27 cellular contexts compared by ENCODE assay signal in the genomic region with DNA sequence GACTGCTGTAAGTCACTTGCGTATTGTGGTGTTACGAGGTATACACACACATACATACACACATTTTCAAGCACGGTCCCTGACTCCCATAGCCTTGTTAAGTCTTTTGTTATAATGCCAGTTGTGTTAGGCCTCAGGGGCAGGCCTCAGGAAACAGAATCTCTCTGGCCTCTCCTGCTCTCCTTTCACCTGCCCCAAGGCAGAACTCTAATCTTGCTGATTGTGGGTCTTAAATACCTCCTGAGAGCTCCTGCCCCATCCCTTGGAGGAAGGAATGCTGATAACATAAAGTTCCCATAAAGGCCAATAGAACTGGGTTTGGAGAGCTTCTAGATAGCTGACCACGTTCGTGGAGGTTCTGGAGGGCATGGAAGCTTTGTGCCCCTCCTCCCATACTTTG.
"Had no signal": no experiment of that assay in that cellular context is flagged by ENCODE, and none has a peak within 500 bp of the region (broad histone marks: within the 10 kb centered on the region; RNA-seq: fewer than 3 reads in every experiment).

No MANE protein-coding gene starts in this region.

- H3K4me2 ChIP-seq: neural progenitor cell, smooth muscle cell had no signal

- H3K4me3 ChIP-seq: neural progenitor cell, ovary, psoas muscle, skin epidermis, smooth muscle cell, spleen, suprapubic skin, testis, tibial artery, upper lobe of left lung, vagina had no signal

- H3K9me3 ChIP-seq: ovary, psoas muscle, suprapubic skin, testis, tibial artery, upper lobe of left lung, vagina had no signal

- H3K9ac ChIP-seq: neural progenitor cell, parathyroid adenoma had no signal

- ATAC-seq: natural killer cell; psoas muscle; right cardiac atrium; sciatic nerve; stimulated activated memory B cell treated with anti-CD40 and anti-IgM and Interleukin-4, amounts not matched to agents 10 μg/mL and 1 μg/mL and 100 μg/mL, for 72 hours; stimulated activated naive CD8-positive, alpha-beta T cell treated with anti-CD3 and anti-CD28 coated beads, Interleukin-15, amount 100 ng/mL, for 72 hours; stimulated activated naive CD8-positive, alpha-beta T cell treated with anti-CD3 and anti-CD28 coated beads, Interleukin-15, Interleukin-2, amounts not matched to agents 100 U/mL and 50 U/mL, for 24 hours had no signal

- H3K36me3 ChIP-seq: neural progenitor cell, ovary, suprapubic skin had no signal

- H3K27me3 ChIP-seq: ovary, spleen, suprapubic skin, testis, tibial artery, upper lobe of left lung, vagina had no signal

- H3K27ac ChIP-seq: neural progenitor cell, ovary, parathyroid adenoma, psoas muscle, skin epidermis, spleen, suprapubic skin, testis, tibial artery, upper lobe of left lung, vagina had no signal

- H3K4me1 ChIP-seq: parathyroid adenoma had no signal

- H2AFZ ChIP-seq: neural progenitor cell, parathyroid adenoma had no signal

- DNase-seq: natural killer cell; occipital lobe; ovary; posterior cingulate gyrus; psoas muscle; right cardiac atrium; spleen; stimulated activated CD4-positive, alpha-beta T cell treated with anti-CD3 and anti-CD28 coated beads, Interleukin-12 subunit alpha, Interleukin-12 subunit beta, amount 100 ng/mL, for 4 hours; stimulated activated CD4-positive, alpha-beta T cell treated with anti-CD3 and anti-CD28 coated beads, Interleukin-1b, Interleukin-23, amount 100 ng/mL, for 48 hours; stimulated activated CD4-positive, alpha-beta T cell treated with anti-CD3 and anti-CD28 coated beads, Interleukin-4, amount 100 ng/mL, for 1 hour; stimulated activated CD4-positive, alpha-beta T cell treated with anti-CD3 and anti-CD28 coated beads, Interleukin-4, amount 100 ng/mL, for 4 hours; stimulated activated CD8-positive, alpha-beta memory T cell treated with anti-CD3 and anti-CD28 coated beads, Interleukin-4, amount 100 ng/mL, for 48 hours; stimulated activated naive CD4-positive, alpha-beta T cell; stimulated activated naive CD8-positive, alpha-beta T cell treated with anti-CD3 and anti-CD28 coated beads, Interleukin-15, amount 100 ng/mL, for 72 hours; stimulated activated naive CD8-positive, alpha-beta T cell treated with anti-CD3 and anti-CD28 coated beads, Interleukin-15, Interleukin-2, amounts not matched to agents 100 U/mL and 50 U/mL, for 24 hours; substantia nigra; testis; tibial artery; upper lobe of left lung had no signal
